34 cellular contexts compared by ENCODE assay signal in the genomic region with DNA sequence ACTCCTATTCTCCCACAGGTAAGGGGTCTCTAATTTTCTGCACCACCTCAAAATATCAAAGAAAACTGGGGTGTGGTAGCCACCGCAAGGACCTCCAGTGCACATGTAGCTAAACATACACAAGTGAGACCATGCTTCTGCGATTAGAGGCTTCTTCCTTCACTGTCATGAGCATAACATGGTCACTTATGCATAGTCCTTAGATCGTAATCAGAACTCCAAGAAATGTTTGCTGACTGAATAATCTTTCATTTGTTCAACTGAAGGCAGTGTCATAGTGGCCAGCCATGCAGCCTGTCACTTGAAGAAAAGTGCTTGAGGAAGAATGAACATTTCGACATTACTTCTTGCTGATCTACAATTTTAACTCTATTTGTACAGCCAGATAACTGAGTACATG. TPM values are rescaled to one million over a fixed set of nuclear protein-coding genes. Genes with fewer than 3 reads are reported as not detected.
"Had no signal": no experiment of that assay in that cellular context is flagged by ENCODE, and none has a peak within 500 bp of the region (broad histone marks: within the 10 kb centered on the region; RNA-seq: fewer than 3 reads in every experiment).

No MANE protein-coding gene starts in this region.

- H3K4me3 ChIP-seq: colonic mucosa, esophagus squamous epithelium, gastrocnemius medialis, lower lobe of right lung, ovary, psoas muscle, sigmoid colon, testis, tibial artery, upper lobe of left lung had no signal

- FAIRE-seq: keratinocyte, urothelium cell line had no signal

- H3K36me3 ChIP-seq: colonic mucosa, esophagus squamous epithelium, gastrocnemius medialis, lower lobe of right lung, ovary, sigmoid colon, tibial artery, upper lobe of left lung had no signal

- H3K36me3 Mint-ChIP-seq: stimulated activated memory B cell treated with anti-CD40 and anti-IgM and Interleukin-4, amounts not matched to agents 10 μg/mL and 1 μg/mL and 100 μg/mL, for 72 hours had no signal

- H3K9me3 ChIP-seq: colonic mucosa, esophagus squamous epithelium, gastrocnemius medialis, lower lobe of right lung, ovary, psoas muscle, sigmoid colon, testis, tibial artery, upper lobe of left lung had no signal

- H3K27me3 ChIP-seq: ovary, testis had no signal

- H3K9me3 Mint-ChIP-seq: dendritic cell treated with granulocyte-macrophage colony-stimulating factor and Interleukin-4, amounts not matched to agents 40 ng/mL and 50 ng/mL, for 4 days; endodermal cell; nephron progenitor cell; stimulated activated memory B cell treated with anti-CD40 and anti-IgM and Interleukin-4, amounts not matched to agents 10 μg/mL and 1 μg/mL and 100 μg/mL, for 72 hours had no signal

- DNase-seq: colonic mucosa; effector CD8-positive, alpha-beta T cell; endodermal cell; esophagus squamous epithelium; gastrocnemius medialis; head of caudate nucleus; left ventricle myocardium superior; lower lobe of right lung; naive thymus-derived CD8-positive, alpha-beta T cell; nephron progenitor cell; nucleus accumbens; ovary; posterior cingulate gyrus; psoas muscle; right cardiac atrium; sigmoid colon; stimulated activated CD4-positive, alpha-beta T cell treated with anti-CD3 and anti-CD28 coated beads, Interleukin-2, amount 100 ng/mL, for 24 hours; stimulated activated CD4-positive, alpha-beta T cell treated with anti-CD3 and anti-CD28 coated beads, Interleukin-4, amount 100 ng/mL, for 4 hours; stimulated activated naive CD8-positive, alpha-beta T cell treated with anti-CD3 and anti-CD28 coated beads, Interleukin-15, Interleukin-2, amounts not matched to agents 100 U/mL and 50 U/mL, for 24 hours; substantia nigra; testis; tibial artery; upper lobe of left lung had no signal

- H3K4me1 ChIP-seq: colonic mucosa had no signal

- H3K27ac Mint-ChIP-seq: dendritic cell treated with granulocyte-macrophage colony-stimulating factor and Interleukin-4, amounts not matched to agents 40 ng/mL and 50 ng/mL, for 4 days; endodermal cell; naive thymus-derived CD8-positive, alpha-beta T cell; nephron progenitor cell; stimulated activated memory B cell treated with anti-CD40 and anti-IgM and Interleukin-4, amounts not matched to agents 10 μg/mL and 1 μg/mL and 100 μg/mL, for 72 hours had no signal

- H3K27ac ChIP-seq: colonic mucosa, epithelial cell of prostate, gastrocnemius medialis, lower lobe of right lung, ovary, psoas muscle, sigmoid colon, testis, tibial artery, upper lobe of left lung had no signal

- H3K4me3 Mint-ChIP-seq: dendritic cell treated with granulocyte-macrophage colony-stimulating factor and Interleukin-4, amounts not matched to agents 40 ng/mL and 50 ng/mL, for 4 days; endodermal cell; naive thymus-derived CD8-positive, alpha-beta T cell; nephron progenitor cell; stimulated activated memory B cell treated with anti-CD40 and anti-IgM and Interleukin-4, amounts not matched to agents 10 μg/mL and 1 μg/mL and 100 μg/mL, for 72 hours had no signal

- ATAC-seq: gastrocnemius medialis; left ventricle myocardium superior; lower lobe of right lung; naive thymus-derived CD8-positive, alpha-beta T cell; psoas muscle; right cardiac atrium; stimulated activated memory B cell treated with anti-CD40 and anti-IgM and Interleukin-4, amounts not matched to agents 10 μg/mL and 1 μg/mL and 100 μg/mL, for 72 hours; stimulated activated naive CD8-positive, alpha-beta T cell treated with anti-CD3 and anti-CD28 coated beads, Interleukin-15, Interleukin-2, amounts not matched to agents 100 U/mL and 50 U/mL, for 24 hours had no signal

RNA-seq across cellular contexts. Expression of a gene that starts 14.6 kb away (rescaled TPM):
- total RNA-seq: lower lobe of right lung; naive thymus-derived CD8-positive, alpha-beta T cell; renal cortical epithelial cell had no signal
- polyA plus RNA-seq: naive thymus-derived CD8-positive, alpha-beta T cell had no signal

RNA-seq across cellular contexts. Expression of a gene that starts 42.3 kb away (rescaled TPM):
- total RNA-seq: colonic mucosa; endodermal cell; esophagus squamous epithelium; fibroblast of villous mesenchyme; gastrocnemius medialis; glomerular endothelial cell; left ventricle myocardium superior; lower lobe of right lung; mesenteric fat pad; myocyte; naive thymus-derived CD8-positive, alpha-beta T cell; ovary; psoas muscle; renal cortical epithelial cell; right cardiac atrium; sigmoid colon; skeletal muscle tissue; testis; upper lobe of left lung had no signal
- polyA plus RNA-seq: keratinocyte; naive thymus-derived CD8-positive, alpha-beta T cell; ovary; psoas muscle; right cardiac atrium; sigmoid colon had no signal
